In the genomic region with DNA sequence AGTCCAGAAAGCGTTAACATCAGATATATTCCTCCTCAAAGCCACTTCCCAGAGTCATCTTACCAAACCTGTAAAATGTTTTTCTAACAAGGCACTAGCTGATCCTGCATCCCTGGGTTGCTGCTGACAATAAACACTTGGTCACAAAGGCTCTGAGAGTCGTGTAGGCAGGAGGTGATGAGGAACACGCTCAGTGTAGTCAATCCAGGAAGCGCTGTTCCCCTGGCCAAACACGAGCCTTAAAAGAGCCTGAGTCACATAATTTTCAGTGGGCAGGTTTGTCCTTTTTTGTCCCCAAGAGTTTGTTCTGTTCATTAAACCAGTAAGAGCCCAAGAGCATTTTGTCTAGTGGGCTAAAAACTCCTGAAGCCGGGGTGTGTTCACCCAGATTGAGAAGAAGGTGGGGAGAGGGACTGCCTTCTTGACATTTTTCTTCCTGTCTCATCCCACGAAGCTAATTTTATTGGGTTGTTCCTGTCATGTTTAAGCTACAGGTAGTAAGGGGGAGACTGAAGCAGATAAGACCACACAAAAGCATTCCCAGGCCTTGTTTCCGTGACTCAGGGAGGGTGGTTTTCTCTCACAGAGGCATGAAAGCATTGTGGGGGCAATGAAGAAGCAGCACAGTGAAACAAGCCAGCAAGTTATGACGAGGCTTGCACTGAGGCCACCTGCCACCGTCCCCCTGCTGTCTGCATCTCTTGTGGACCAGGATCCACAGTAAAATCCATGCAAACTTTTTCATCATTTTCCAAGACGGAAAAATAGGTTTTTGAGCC, we compare ENCODE assay signal across 17 cellular contexts.
DNase-seq lines count a peak whose midpoint lies in the region; ATAC-seq, FAIRE-seq and TF ChIP-seq lines count a peak whose summit lies in the region.
"Had no signal": no experiment of that assay in that cellular context is flagged by ENCODE, and none has a peak within 500 bp of the region (broad histone marks: within the 10 kb centered on the region; RNA-seq: fewer than 3 reads in every experiment).

No MANE protein-coding gene starts in this region.

- DNase-seq in NCI-H510A treated with DMSO at 0.1 percent for 48 hours (lab: John Stamatoyannopoulos, UW) (peak; percentile 18), NCI-H510A (lab: John Stamatoyannopoulos, UW) (no peak), frontal cortex (ENCODE audit: low spot score in 2 of 2) (no peak), heart right ventricle (no peak)
- peak; percentile 41 for DNase-seq in activated naive CD8-positive, alpha-beta T cell treated with anti-CD3 and anti-CD28 coated beads for 36 hours
- DNase-seq in stimulated activated CD4-positive, alpha-beta T cell treated with anti-CD3 and anti-CD28 coated beads, Interleukin-2, amount 100 ng/mL, for 48 hours: peak; percentile 12 to 17
- DNase-seq in effector memory CD8-positive, alpha-beta T cell: no peak
- DNase-seq: activated effector memory CD4-positive, alpha-beta T cell treated with anti-CD3 and anti-CD28 coated beads, Interleukin-2, amount 50 U/mL, for 16 hours; CD4-positive, alpha-beta T cell; central memory CD4-positive, alpha-beta T cell; left colon; NCI-H1930; Right ventricle myocardium superior; testis had no signal

- H3K36me3 ChIP-seq in OCI-LY3 (replicated peaks; ENCODE audit: low read depth, low read length) (no peaks in the 10 kb centered on the region), heart right ventricle (no peaks in the 10 kb centered on the region)
- H3K36me3 ChIP-seq: prostate gland had no signal

- no peaks in the 10 kb centered on the region for H4K20me1 ChIP-seq in OCI-LY3 (ENCODE audit: insufficient read depth, low read length)

- H3K4me2 ChIP-seq in OCI-LY3 (ENCODE audit: low read length): peak overlapping the region; percentile 28; the same call in 1 of the 2 replicates

- H3K4me1 Mint-ChIP-seq in activated naive CD8-positive, alpha-beta T cell treated with anti-CD3 and anti-CD28 coated beads for 36 hours: peaks cover 47% of the 10 kb centered on the region
- H3K4me1 Mint-ChIP-seq in effector memory CD8-positive, alpha-beta T cell (ENCODE audit: low read depth in 2 of 2): no peaks in the 10 kb centered on the region

- no peak overlapping the region for H3K27ac ChIP-seq in OCI-LY3 (ENCODE audit: low read length)
- no peak overlapping the region for H3K27ac ChIP-seq in heart right ventricle
- H3K27ac ChIP-seq: prostate gland, testis had no signal

- H3K27me3 ChIP-seq in OCI-LY3 (ENCODE audit: low read depth, low read length) (no peaks in the 10 kb centered on the region), heart right ventricle (peaks cover 0 to 35% (median 7%) of the 10 kb centered on the region in 7 donors)
- H3K27me3 ChIP-seq: testis had no signal

- FAIRE-seq in frontal cortex (lab: Jason Lieb, UNC): no peak
- FAIRE-seq: GM18507 had no signal

- H3K79me2 ChIP-seq in OCI-LY3 (ENCODE audit: low read length): no peaks in the 10 kb centered on the region

- WGBS in heart right ventricle, 2 donors: 55 to 57% methylated on average over 11 of the region's 11 CpGs

- peak overlapping the region; percentile 79 for H3K27ac Mint-ChIP-seq in activated naive CD8-positive, alpha-beta T cell treated with anti-CD3 and anti-CD28 coated beads for 36 hours
- H3K27ac Mint-ChIP-seq in effector memory CD8-positive, alpha-beta T cell: no peak overlapping the region
- H3K27ac Mint-ChIP-seq: CD4-positive, alpha-beta T cell had no signal

- peaks cover 2% of the 10 kb centered on the region for H3K9me3 Mint-ChIP-seq in activated naive CD8-positive, alpha-beta T cell treated with anti-CD3 and anti-CD28 coated beads for 36 hours
- no peaks in the 10 kb centered on the region for H3K9me3 Mint-ChIP-seq in effector memory CD8-positive, alpha-beta T cell
- H3K9me3 Mint-ChIP-seq: CD4-positive, alpha-beta T cell had no signal

- H2AFZ ChIP-seq in OCI-LY3 (ENCODE audit: low read depth, low read length): peak overlapping the region; percentile 87

- intact Hi-C loops in heart right ventricle (cut with DNase I): no loop called here

- H3K27me3 Mint-ChIP-seq in activated naive CD8-positive, alpha-beta T cell treated with anti-CD3 and anti-CD28 coated beads for 36 hours: peaks cover 8% of the 10 kb centered on the region
- peaks cover 12 to 42% of the 10 kb centered on the region in 2 donors for H3K27me3 Mint-ChIP-seq in effector memory CD8-positive, alpha-beta T cell
- H3K27me3 Mint-ChIP-seq: CD4-positive, alpha-beta T cell had no signal

- H3K4me3 Mint-ChIP-seq in activated naive CD8-positive, alpha-beta T cell treated with anti-CD3 and anti-CD28 coated beads for 36 hours: peak overlapping the region; percentile 0
- H3K4me3 Mint-ChIP-seq in effector memory CD8-positive, alpha-beta T cell: no peak overlapping the region
- H3K4me3 Mint-ChIP-seq: CD4-positive, alpha-beta T cell had no signal

- no peaks in the 10 kb centered on the region for H3K36me3 Mint-ChIP-seq in activated naive CD8-positive, alpha-beta T cell treated with anti-CD3 and anti-CD28 coated beads for 36 hours
- peaks cover 5% of the 10 kb centered on the region for H3K36me3 Mint-ChIP-seq in effector memory CD8-positive, alpha-beta T cell (ENCODE audit: insufficient read depth)

- H3K4me3 ChIP-seq in OCI-LY3 (ENCODE audit: low read length) (no peak overlapping the region), heart right ventricle (no peak overlapping the region)
- H3K4me3 ChIP-seq: prostate gland had no signal

- H3K9me3 ChIP-seq in OCI-LY3 (ENCODE audit: insufficient read depth, low read length): no peaks in the 10 kb centered on the region
- peaks cover 0 to 9% (median 0%) of the 10 kb centered on the region in 11 donors for H3K9me3 ChIP-seq in heart right ventricle
- H3K9me3 ChIP-seq: prostate gland, testis had no signal

- H3K4me1 ChIP-seq in OCI-LY3 (ENCODE audit: low read length) (peaks cover 13% of the 10 kb centered on the region), heart right ventricle (no peaks in the 10 kb centered on the region)
- H3K4me1 ChIP-seq: prostate gland, testis had no signal

- peak overlapping the region; percentile 2; the same call in 1 of the 2 replicates for H3K9ac ChIP-seq in OCI-LY3 (ENCODE audit: low read length)

- no peak for TF ChIP-seq CTCF in OCI-LY3 (IDR thresholded peaks at IDR 0.05; ENCODE audit: low read depth, low read length)
- TF ChIP-seq CTCF in heart right ventricle (IDR thresholded peaks at IDR 0.05): no peak

- no peak for ATAC-seq in effector memory CD8-positive, alpha-beta T cell (replicated peaks)
- no peak for ATAC-seq in heart right ventricle
- ATAC-seq: left colon had no signal

Comparison
In these comparisons a context has a peak if more than half of its experiments do, and no peak if none do; other contexts are left out.
1. DNase-seq: peak in NCI-H510A treated with DMSO at 0.1 percent for 48 hours (single experiment), activated naive CD8-positive, alpha-beta T cell treated with anti-CD3 and anti-CD28 coated beads for 36 hours (single experiment) and stimulated activated CD4-positive, alpha-beta T cell treated with anti-CD3 and anti-CD28 coated beads, Interleukin-2, amount 100 ng/mL, for 48 hours (2 of 2); none in NCI-H510A (single experiment), effector memory CD8-positive, alpha-beta T cell (0 of 3), frontal cortex (0 of 2) and heart right ventricle (0 of 2).